Comparison of ENCODE assay signal across 8 cellular contexts in the genomic region with DNA sequence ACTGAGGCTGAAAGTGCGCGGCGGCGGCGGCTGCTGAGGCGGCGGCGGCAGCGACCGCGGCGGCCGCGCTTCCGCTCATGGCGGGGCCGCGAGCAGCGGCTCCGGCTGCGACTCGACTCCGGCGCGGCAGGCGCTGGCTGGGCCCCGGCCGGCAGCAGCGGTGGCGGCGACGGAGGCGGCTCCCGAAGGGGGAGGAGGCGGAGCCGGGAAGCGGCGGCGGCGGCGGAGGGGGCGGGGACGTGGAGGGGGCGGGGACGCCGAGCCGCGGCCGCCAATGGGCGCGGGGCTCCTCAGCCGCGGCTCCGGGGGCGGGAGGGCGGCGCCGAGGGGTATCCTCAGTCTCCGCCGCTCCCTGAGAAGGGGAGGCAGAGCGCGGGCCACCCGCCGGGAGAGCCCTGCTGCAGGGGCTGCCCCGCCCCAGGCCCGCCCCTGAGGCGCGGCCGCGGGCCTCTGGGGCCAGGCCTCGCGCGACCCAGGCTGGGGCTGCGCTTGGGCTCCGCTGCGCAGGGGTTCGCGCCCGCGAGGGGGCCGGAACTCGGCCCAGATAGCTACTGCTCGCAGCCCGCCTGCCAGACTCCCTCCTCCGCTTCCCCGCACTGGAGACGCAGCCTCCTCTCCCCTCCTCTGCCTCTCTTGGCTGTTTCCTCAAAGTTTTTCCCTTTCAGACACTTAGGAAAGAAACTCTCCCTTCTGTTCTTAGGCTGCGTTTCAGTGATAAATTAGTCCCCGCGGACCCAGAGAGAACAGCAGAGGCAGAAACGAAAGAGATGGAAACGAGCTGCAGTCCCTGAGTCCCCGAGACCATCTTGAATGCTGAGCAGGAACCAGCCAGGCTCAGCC.
DNase-seq lines count a peak whose midpoint lies in the region; ATAC-seq and TF ChIP-seq lines count a peak whose summit lies in the region.

No MANE protein-coding gene starts in this region.

- H2AFZ ChIP-seq in OCI-LY3 (ENCODE audit: low read depth, low read length), result peak overlapping the region; percentile 89

- H3K4me2 ChIP-seq in OCI-LY3 (ENCODE audit: low read length), result peak overlapping the region; percentile 99

- H3K4me3 ChIP-seq in OCI-LY3 (ENCODE audit: low read length) (peak overlapping the region; percentile 99), mucosa of rectum (ENCODE audit: low read length in 2 of 2) (peak overlapping the region; percentile 93 to 95)

- TF ChIP-seq CTCF in OCI-LY3 (IDR thresholded peaks at IDR 0.05; ENCODE audit: low read depth, low read length), result no peak

- no peaks in the 10 kb centered on the region for H3K27me3 ChIP-seq in OCI-LY3 (ENCODE audit: low read depth, low read length)
- no peaks in the 10 kb centered on the region for H3K27me3 ChIP-seq in mucosa of rectum (ENCODE audit: control insufficient read depth in 2 of 2, insufficient read depth in 2 of 2, low read length in 2 of 2)

- peak; percentile 84 for ATAC-seq in GM21526 (IDR thresholded peaks at IDR 0.05; ENCODE audit: low FRiP score, unreplicated experiment)

- H3K79me2 ChIP-seq in OCI-LY3 (ENCODE audit: low read length), result peaks cover 45% of the 10 kb centered on the region

- peaks cover 26% of the 10 kb centered on the region for H4K20me1 ChIP-seq in OCI-LY3 (ENCODE audit: insufficient read depth, low read length)

- H3K27ac ChIP-seq in OCI-LY3 (ENCODE audit: low read length) (peak overlapping the region; percentile 86), epithelial cell of prostate (peak overlapping the region; percentile 58), mucosa of rectum (ENCODE audit: low read depth in 2 of 2, low read length in 2 of 2) (peak overlapping the region; percentile 81 to 92)

- H3K9ac ChIP-seq in OCI-LY3 (ENCODE audit: low read length) (peak overlapping the region; percentile 96), mucosa of rectum (ENCODE audit: low read depth in 1 of 2, low read length in 2 of 2) (peak overlapping the region; percentile 84 to 88)

- H3K36me3 ChIP-seq in OCI-LY3 (replicated peaks; ENCODE audit: low read depth, low read length) (peaks cover 2% of the 10 kb centered on the region), mucosa of rectum (ENCODE audit: control insufficient read depth in 2 of 2, insufficient read depth in 2 of 2, low read length in 2 of 2) (no peaks in the 10 kb centered on the region)

- DNase-seq in DMS 273 treated with DMSO at 0.1 percent for 48 hours (lab: John Stamatoyannopoulos, UW), result peak; percentile 78
- DNase-seq in HuH-7 (ENCODE audit: low spot score), result peak; percentile 94
- peak; percentile 80 for DNase-seq in activated T-cell treated with anti-CD3 and anti-CD28 coated beads for 4 hours
- no peak for DNase-seq in epithelial cell of prostate (ENCODE audit: low read depth, low spot score)
- DNase-seq in stimulated activated CD8-positive, alpha-beta memory T cell treated with anti-CD3 and anti-CD28 coated beads, Interleukin-4, amount 100 ng/mL, for 4 hours (ENCODE audit: low read depth in 2 of 2, low spot score in 1 of 2), result peak; percentile 62 to 82

- H3K4me1 ChIP-seq in OCI-LY3 (ENCODE audit: low read length), result peaks cover 27% of the 10 kb centered on the region
- peaks cover 16 to 20% of the 10 kb centered on the region in 2 donors for H3K4me1 ChIP-seq in mucosa of rectum (ENCODE audit: control insufficient read depth in 2 of 2, insufficient read depth in 2 of 2, low read length in 2 of 2)

- H3K9me3 ChIP-seq in OCI-LY3 (ENCODE audit: insufficient read depth, low read length) (no peaks in the 10 kb centered on the region), mucosa of rectum (ENCODE audit: control insufficient read depth in 2 of 2, low read length in 2 of 2) (no peaks in the 10 kb centered on the region)
